In the genomic region with DNA sequence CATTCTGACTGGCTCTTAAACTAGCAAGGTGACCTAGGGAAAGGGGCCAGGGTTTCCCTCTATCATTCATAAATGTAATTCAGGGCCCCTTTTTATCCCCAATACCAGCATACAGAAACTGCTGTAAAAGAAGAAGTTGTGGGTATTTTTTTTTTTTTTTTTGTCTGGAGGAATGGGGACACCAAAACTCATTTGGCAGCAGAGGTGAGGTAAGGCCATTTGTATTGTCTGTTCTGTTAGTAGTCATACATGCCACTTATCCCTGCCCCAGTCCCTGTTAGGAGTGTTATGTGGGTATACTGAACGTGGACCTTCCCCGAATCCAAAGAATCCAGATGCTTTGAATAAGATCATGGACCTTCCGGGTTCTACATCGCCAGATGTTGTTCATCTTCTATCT, we compare ENCODE assay signal across 8 cellular contexts. TPM values are rescaled to one million over a fixed set of nuclear protein-coding genes. Genes with fewer than 3 reads are reported as not detected.
A peak's percentile ranks its signal among the peaks of the same experiment; 100 is the strongest.
DNase-seq lines count a peak whose midpoint lies in the region; ATAC-seq and TF ChIP-seq lines count a peak whose summit lies in the region.

No MANE protein-coding gene starts in this region.

- peaks cover 42% of the 10 kb centered on the region for H3K4me1 ChIP-seq in OCI-LY3 (ENCODE audit: low read length)

- no peaks in the 10 kb centered on the region for H3K27me3 ChIP-seq in OCI-LY3 (ENCODE audit: low read depth, low read length)

- TF ChIP-seq CTCF in GM12864 (IDR thresholded peaks at IDR 0.05; ENCODE audit: low read depth, low read length, missing control alignments) = no peak
- TF ChIP-seq CTCF in OCI-LY3 (IDR thresholded peaks at IDR 0.05; ENCODE audit: low read depth, low read length) = no peak
- no peak for TF ChIP-seq CTCF in endothelial cell (IDR thresholded peaks at IDR 0.05; ENCODE audit: unreplicated experiment)
- TF ChIP-seq CTCF in progenitor cell of endocrine pancreas (IDR thresholded peaks at IDR 0.05; ENCODE audit: unreplicated experiment) = no peak
- TF ChIP-seq CTCF in GM20000 (IDR thresholded peaks at IDR 0.05; ENCODE audit: extremely low read depth, missing control alignments) = no peak

- H3K4me3 Mint-ChIP-seq in endothelial cell (ENCODE audit: unreplicated experiment) = peak overlapping the region; percentile 100
- peak overlapping the region; percentile 92 for H3K4me3 Mint-ChIP-seq in progenitor cell of endocrine pancreas (ENCODE audit: low read depth)

- peak overlapping the region; percentile 79; the same call in 1 of the 2 replicates for H3K27ac ChIP-seq in OCI-LY3 (ENCODE audit: low read length)

- H3K4me2 ChIP-seq in OCI-LY3 (ENCODE audit: low read length) = peak overlapping the region; percentile 98

- H4K20me1 ChIP-seq in OCI-LY3 (ENCODE audit: insufficient read depth, low read length) = peaks cover 64% of the 10 kb centered on the region

- H3K9me3 Mint-ChIP-seq in endothelial cell (ENCODE audit: unreplicated experiment) (no peaks in the 10 kb centered on the region), progenitor cell of endocrine pancreas (ENCODE audit: low read depth) (no peaks in the 10 kb centered on the region)

- H3K27ac Mint-ChIP-seq in endothelial cell (ENCODE audit: unreplicated experiment) = peak overlapping the region; percentile 79
- H3K27ac Mint-ChIP-seq in progenitor cell of endocrine pancreas = peak overlapping the region; percentile 99

- DNase-seq in GM12864 (ENCODE audit: low read depth) = no peak
- DNase-seq in endothelial cell (ENCODE audit: low spot score) = no peak
- DNase-seq in progenitor cell of endocrine pancreas (ENCODE audit: low spot score, unreplicated experiment) = no peak
- no peak for DNase-seq in GM20000 (ENCODE audit: low spot score)
- no peak for DNase-seq in amniotic stem cell (lab: John Stamatoyannopoulos, UW)

- ATAC-seq in HG03175 (IDR thresholded peaks at IDR 0.05; ENCODE audit: unreplicated experiment) = no peak
- ATAC-seq in HG02981 (IDR thresholded peaks at IDR 0.05; ENCODE audit: unreplicated experiment) = no peak

- no peaks in the 10 kb centered on the region for H3K9me3 ChIP-seq in OCI-LY3 (ENCODE audit: insufficient read depth, low read length)

- H3K36me3 Mint-ChIP-seq in endothelial cell (ENCODE audit: low read depth, unreplicated experiment) (peaks cover 6% of the 10 kb centered on the region), progenitor cell of endocrine pancreas (ENCODE audit: insufficient read depth) (peaks cover 6% of the 10 kb centered on the region)

- peak overlapping the region; percentile 77 for H3K4me3 ChIP-seq in GM12864 (ENCODE audit: low read depth, low read length)
- peak overlapping the region; percentile 100 for H3K4me3 ChIP-seq in OCI-LY3 (ENCODE audit: low read length)

- H3K79me2 ChIP-seq in OCI-LY3 (ENCODE audit: low read length) = peaks cover 96% of the 10 kb centered on the region

- H2AFZ ChIP-seq in OCI-LY3 (ENCODE audit: low read depth, low read length) = no peak overlapping the region

- peak overlapping the region; percentile 99 for H3K9ac ChIP-seq in OCI-LY3 (ENCODE audit: low read length)

- peaks cover 11% of the 10 kb centered on the region for H3K36me3 ChIP-seq in OCI-LY3 (replicated peaks; ENCODE audit: low read depth, low read length)

- H3K4me1 Mint-ChIP-seq in endothelial cell (ENCODE audit: unreplicated experiment) (peaks cover 60% of the 10 kb centered on the region), progenitor cell of endocrine pancreas (ENCODE audit: low read depth) (peaks cover 54% of the 10 kb centered on the region)

- H3K27me3 Mint-ChIP-seq in endothelial cell (ENCODE audit: unreplicated experiment) (peaks cover 8% of the 10 kb centered on the region), progenitor cell of endocrine pancreas (no peaks in the 10 kb centered on the region)

RNA-seq across cellular contexts. Expression of a gene that starts 1.7 kb away (rescaled TPM):
- total RNA-seq in endothelial cell (ENCODE audit: unreplicated experiment) = 487 TPM
- total RNA-seq in progenitor cell of endocrine pancreas = 445 and 460 TPM in 2 replicates

RNA-seq across cellular contexts. Expression of a gene that starts 1.9 kb away (rescaled TPM):
- total RNA-seq in endothelial cell (ENCODE audit: unreplicated experiment) (364 TPM), progenitor cell of endocrine pancreas (388 and 399 TPM in 2 replicates)

RNA-seq across cellular contexts. Expression of a gene that starts 38.7 kb away (rescaled TPM):
- total RNA-seq in endothelial cell (ENCODE audit: unreplicated experiment) (19.1 TPM), progenitor cell of endocrine pancreas (63.6 and 67.0 TPM in 2 replicates)
